ENCODE assay signal across 9 cellular contexts in the genomic region with DNA sequence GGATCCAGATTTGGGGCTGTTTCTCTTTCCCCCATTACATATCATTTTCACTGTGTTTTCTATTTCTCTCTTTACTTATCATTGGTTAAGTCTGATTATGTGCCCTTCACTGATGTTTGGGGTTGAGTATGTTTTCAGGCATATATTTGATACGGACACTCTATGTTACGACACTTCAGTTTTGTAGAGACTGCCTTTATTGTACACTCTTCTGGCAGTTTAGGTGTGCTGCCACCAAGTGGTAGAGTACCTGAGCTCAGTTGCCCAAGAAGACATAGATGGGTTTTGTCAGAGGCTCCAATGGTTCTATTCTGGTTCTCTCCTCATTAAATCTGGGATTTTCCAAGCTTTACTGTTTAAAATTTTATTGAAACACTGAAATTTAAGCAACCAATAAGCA.
DNase-seq lines count a peak whose midpoint lies in the region; ATAC-seq and TF ChIP-seq lines count a peak whose summit lies in the region.
"Had no signal": no experiment of that assay in that cellular context is flagged by ENCODE, and none has a peak within 500 bp of the region (broad histone marks: within the 10 kb centered on the region; RNA-seq: fewer than 3 reads in every experiment).

No MANE protein-coding gene starts in this region.

- TF ChIP-seq EP300 in SK-N-SH (IDR thresholded peaks at IDR 0.05; ENCODE audit: borderline replicate concordance in 1 of 2, low read depth in 1 of 2, low read length in 1 of 2) = no peak

- H3K79me2 ChIP-seq in SK-N-SH (ENCODE audit: insufficient read depth) = no peaks in the 10 kb centered on the region

- no peaks in the 10 kb centered on the region for H3K9me3 Mint-ChIP-seq in endodermal cell

- no peak overlapping the region for H3K4me2 ChIP-seq in SK-N-SH

- no peaks in the 10 kb centered on the region for H3K9me3 ChIP-seq in SK-N-SH
- no peaks in the 10 kb centered on the region for H3K9me3 ChIP-seq in endodermal cell (ENCODE audit: control insufficient read depth, low read length)
- no peaks in the 10 kb centered on the region for H3K9me3 ChIP-seq in tibial artery

- DNase-seq in SK-N-SH = no peak
- peak; percentile 16 for DNase-seq in NCI-H345 treated with DMSO at 0.1 percent for 48 hours (lab: John Stamatoyannopoulos, UW; ENCODE audit: unreplicated experiment)
- DNase-seq in endodermal cell = no peak
- no peak for DNase-seq in tibial artery
- no peak for DNase-seq in activated naive CD4-positive, alpha-beta T cell (lab: John Stamatoyannopoulos, UW)

- H3K4me3 ChIP-seq in SK-N-SH (ENCODE audit: low read depth in 2 of 2, low read length in 1 of 2) = no peak overlapping the region
- H3K4me3 ChIP-seq in endodermal cell (ENCODE audit: low read length) = no peak overlapping the region
- no peak overlapping the region for H3K4me3 ChIP-seq in tibial artery

- H3K9me2 ChIP-seq in SK-N-SH = no peaks in the 10 kb centered on the region

- CTCF ChIA-PET in SK-N-SH (lab: Yijun Ruan, JAX) = interaction anchor here (0.6 to 1.5 kb wide), 8 partner anchors 10 to 275 kb away, joined by 3 to 5 read pairs (median 3); no protein-coding TSS in a partner anchor

- intact Hi-C loops in tibial artery (cut with DNase I; ENCODE audit: low total_unique reads) = no loop called here

- no peak overlapping the region for H2AFZ ChIP-seq in SK-N-SH (ENCODE audit: low read depth)

- no peaks in the 10 kb centered on the region for H3K36me3 Mint-ChIP-seq in endodermal cell (ENCODE audit: low read depth)

- TF ChIP-seq CTCF in SK-N-SH (IDR thresholded peaks at IDR 0.05) (peak; percentile 49), endodermal cell (conservative IDR thresholded peaks at IDR 0.05) (peak; percentile 82), tibial artery (IDR thresholded peaks at IDR 0.05) (peak; percentile 10 to 28)

- peak overlapping the region in 1 of 2 experiments; percentile 97; a peak in 3 of 4 replicates for H3K27ac ChIP-seq in SK-N-SH (ENCODE audit: low read depth in 2 of 2, low read length in 1 of 2)
- no peak overlapping the region for H3K27ac ChIP-seq in endodermal cell (ENCODE audit: low read depth, low read length)
- H3K27ac ChIP-seq in tibial artery = peak overlapping the region; percentile 91

- peaks cover 18 to 30% of the 10 kb centered on the region in 2 experiments for H3K4me1 ChIP-seq in SK-N-SH (ENCODE audit: control insufficient read depth in 1 of 2, insufficient read depth in 2 of 2, low read depth in 1 of 2, low read length in 1 of 2)
- no peaks in the 10 kb centered on the region for H3K4me1 ChIP-seq in endodermal cell (ENCODE audit: control insufficient read depth, insufficient read depth, low read length)
- peaks cover 8 to 60% (median 39%) of the 10 kb centered on the region in 4 donors for H3K4me1 ChIP-seq in tibial artery

- H3K27ac Mint-ChIP-seq in endodermal cell = no peak overlapping the region

- H3K9ac ChIP-seq in SK-N-SH (no peak overlapping the region), endodermal cell (ENCODE audit: extremely low read depth, low read length, poor library complexity, severe bottlenecking) (no peak overlapping the region)

- no peak overlapping the region for H3K4me3 Mint-ChIP-seq in endodermal cell

- TF ChIP-seq RAD21 in SK-N-SH (IDR thresholded peaks at IDR 0.05; ENCODE audit: low read length) = peak; percentile 57

- POLR2A ChIA-PET in SK-N-SH (lab: Yijun Ruan, JAX) = no interaction called here

- no peaks in the 10 kb centered on the region for H3K36me3 ChIP-seq in SK-N-SH (replicated peaks in 1 of 2; ENCODE audit: control insufficient read depth in 1 of 2, insufficient read depth in 2 of 2, low read length in 1 of 2)
- no peaks in the 10 kb centered on the region for H3K36me3 ChIP-seq in endodermal cell (ENCODE audit: control insufficient read depth, insufficient read depth, low read length)
- no peaks in the 10 kb centered on the region for H3K36me3 ChIP-seq in tibial artery

- H4K20me1 ChIP-seq in SK-N-SH (ENCODE audit: insufficient read depth) = no peaks in the 10 kb centered on the region

- peaks cover 10% of the 10 kb centered on the region for H3K4me1 Mint-ChIP-seq in endodermal cell

- WGBS in SK-N-SH (ENCODE audit: low lambda C conversion rate) = 100% methylated on average over 2 of the region's 2 CpGs
- WGBS in endodermal cell (ENCODE audit: insufficient coverage in 1 of 2, insufficient read length in 1 of 2), 2 experiments = 93 to 98% methylated on average over 2 of the region's 2 CpGs

- peaks cover 34% of the 10 kb centered on the region for H3K27me3 Mint-ChIP-seq in endodermal cell (ENCODE audit: insufficient read depth)

- H3F3A ChIP-seq in SK-N-SH (replicated peaks; ENCODE audit: insufficient read depth) = peaks cover 27% of the 10 kb centered on the region

- no peak for ATAC-seq in SK-N-SH treated with all-trans-retinoic acid at 6 μM for 48 hours
- ATAC-seq in GM18909 (IDR thresholded peaks at IDR 0.05; ENCODE audit: poor library complexity, unreplicated experiment) = no peak
- ATAC-seq in HG02798 (IDR thresholded peaks at IDR 0.05; ENCODE audit: poor library complexity, unreplicated experiment) = no peak
- ATAC-seq: left colon had no signal

- no peaks in the 10 kb centered on the region for H3K27me3 ChIP-seq in SK-N-SH (ENCODE audit: insufficient read depth)
- peaks cover 5% of the 10 kb centered on the region for H3K27me3 ChIP-seq in endodermal cell (ENCODE audit: control insufficient read depth, insufficient read depth, low read length, poor library complexity, severe bottlenecking)
- no peaks in the 10 kb centered on the region for H3K27me3 ChIP-seq in tibial artery

TF ChIP-seq in SK-N-SH, 30 proteins besides CTCF, POLR2A, EP300 and RAD21:
- TF ChIP-seq SMC3 (IDR thresholded peaks at IDR 0.05; ENCODE audit: low read depth, low read length) (peak; percentile 20; the same call in 1 of the 2 replicates), GATA2 (CRISPR knock-in tag; IDR thresholded peaks at IDR 0.05) (no peak), RCOR1 (IDR thresholded peaks at IDR 0.05; ENCODE audit: low read length) (no peak)
- TF ChIP-seq, protein P1, sequence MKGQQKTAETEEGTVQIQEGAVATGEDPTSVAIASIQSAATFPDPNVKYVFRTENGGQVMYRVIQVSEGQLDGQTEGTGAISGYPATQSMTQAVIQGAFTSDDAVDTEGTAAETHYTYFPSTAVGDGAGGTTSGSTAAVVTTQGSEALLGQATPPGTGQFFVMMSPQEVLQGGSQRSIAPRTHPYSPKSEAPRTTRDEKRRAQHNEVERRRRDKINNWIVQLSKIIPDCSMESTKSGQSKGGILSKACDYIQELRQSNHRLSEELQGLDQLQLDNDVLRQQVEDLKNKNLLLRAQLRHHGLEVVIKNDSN (IDR thresholded peaks at IDR 0.05; ENCODE audit: borderline replicate concordance, low read depth) = no peak
- TF ChIP-seq, protein P2, sequence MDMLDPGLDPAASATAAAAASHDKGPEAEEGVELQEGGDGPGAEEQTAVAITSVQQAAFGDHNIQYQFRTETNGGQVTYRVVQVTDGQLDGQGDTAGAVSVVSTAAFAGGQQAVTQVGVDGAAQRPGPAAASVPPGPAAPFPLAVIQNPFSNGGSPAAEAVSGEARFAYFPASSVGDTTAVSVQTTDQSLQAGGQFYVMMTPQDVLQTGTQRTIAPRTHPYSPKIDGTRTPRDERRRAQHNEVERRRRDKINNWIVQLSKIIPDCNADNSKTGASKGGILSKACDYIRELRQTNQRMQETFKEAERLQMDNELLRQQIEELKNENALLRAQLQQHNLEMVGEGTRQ (IDR thresholded peaks at IDR 0.05; ENCODE audit: borderline replicate concordance, low read depth, low read length) = no peak

TF ChIP-seq in SK-N-SH treated with all-trans-retinoic acid at 6 μM for 48 hours, 23 proteins besides CTCF, POLR2A, EP300 and RAD21:
- TF ChIP-seq, protein P3, sequence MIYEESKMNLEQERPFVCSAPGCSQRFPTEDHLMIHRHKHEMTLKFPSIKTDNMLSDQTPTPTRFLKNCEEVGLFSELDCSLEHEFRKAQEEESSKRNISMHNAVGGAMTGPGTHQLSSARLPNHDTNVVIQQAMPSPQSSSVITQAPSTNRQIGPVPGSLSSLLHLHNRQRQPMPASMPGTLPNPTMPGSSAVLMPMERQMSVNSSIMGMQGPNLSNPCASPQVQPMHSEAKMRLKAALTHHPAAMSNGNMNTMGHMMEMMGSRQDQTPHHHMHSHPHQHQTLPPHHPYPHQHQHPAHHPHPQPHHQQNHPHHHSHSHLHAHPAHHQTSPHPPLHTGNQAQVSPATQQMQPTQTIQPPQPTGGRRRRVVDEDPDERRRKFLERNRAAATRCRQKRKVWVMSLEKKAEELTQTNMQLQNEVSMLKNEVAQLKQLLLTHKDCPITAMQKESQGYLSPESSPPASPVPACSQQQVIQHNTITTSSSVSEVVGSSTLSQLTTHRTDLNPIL (CRISPR knock-in tag; IDR thresholded peaks at IDR 0.05; ENCODE audit: low read depth) = no peak

Comparison
In these comparisons a context has a peak if more than half of its experiments do, and no peak if none do; other contexts are left out.
1. CTCF ChIP-seq: peak in every context shown above with its lines; median percentile 82 in endodermal cell; 49 in SK-N-SH; 19 in tibial artery.